10 cellular contexts compared by ENCODE assay signal in the genomic region with DNA sequence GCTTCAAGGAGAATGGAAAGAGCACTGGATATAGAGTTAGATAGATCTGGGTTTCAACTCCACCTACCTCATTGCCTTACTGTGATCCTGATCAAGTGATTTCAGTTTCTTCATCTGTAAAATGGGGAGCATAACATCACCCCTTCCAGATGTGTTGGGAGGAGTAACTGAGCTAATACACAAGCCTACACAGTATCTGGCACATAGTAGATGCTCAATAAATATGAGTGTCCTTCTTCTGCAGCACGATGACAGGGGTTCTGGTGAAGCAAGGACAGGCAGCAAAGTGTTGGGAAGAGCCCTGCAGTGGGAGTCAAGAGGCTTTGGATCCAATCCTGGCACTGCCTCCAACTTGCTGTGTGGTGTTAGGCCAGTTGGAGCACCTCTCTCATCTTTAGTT.
DNase-seq lines count a peak whose midpoint lies in the region; ATAC-seq and TF ChIP-seq lines count a peak whose summit lies in the region.
"Had no signal": no experiment of that assay in that cellular context is flagged by ENCODE, and none has a peak within 500 bp of the region (broad histone marks: within the 10 kb centered on the region; RNA-seq: fewer than 3 reads in every experiment).

No MANE protein-coding gene starts in this region.

- peak overlapping the region; percentile 93 for H3K27ac Mint-ChIP-seq in activated CD8-positive, alpha-beta memory T cell treated with anti-CD3 and anti-CD28 coated beads, Interleukin-2, amount 10 ng/mL, durations not matched to agents 7 days and 5 days
- H3K27ac Mint-ChIP-seq in effector memory CD8-positive, alpha-beta T cell: peak overlapping the region; percentile 94 to 95

- POLR2A ChIA-PET in RWPE1 (lab: Yijun Ruan, JAX; ENCODE audit: low non-redundant PET): no interaction called here

- peaks cover 0 to 6% (median 0%) of the 10 kb centered on the region in 7 donors for H3K27me3 ChIP-seq in spleen (replicated peaks in 1 of 7)
- H3K27me3 ChIP-seq: sigmoid colon had no signal

- H3K4me3 ChIP-seq in spleen: peak overlapping the region in 1 of 8 donors; percentile 60
- H3K4me3 ChIP-seq: sigmoid colon had no signal

- CTCF ChIA-PET in activated CD8-positive, alpha-beta memory T cell treated with anti-CD3 and anti-CD28 coated beads, Interleukin-2, amount 10 ng/mL, durations not matched to agents 7 days and 5 days (lab: Charles Lee): interaction anchor here (0.6 to 4.4 kb wide), 5 partner anchors 12 to 779 kb away, joined by 3 to 29 read pairs (median 8); no protein-coding TSS in a partner anchor
- CTCF ChIA-PET in RWPE1 (lab: Yijun Ruan, JAX): interaction anchor here (0.6 to 1.3 kb wide), 3 partner anchors 144 to 640 kb away, joined by 3 to 4 read pairs (median 3); no protein-coding TSS in a partner anchor

- 87 to 94% (median 91%) methylated on average over 1 of the region's 1 CpG for WGBS in spleen, 5 donors

- no peaks in the 10 kb centered on the region for H3K36me3 ChIP-seq in spleen
- H3K36me3 ChIP-seq: sigmoid colon had no signal

- H3K36me3 Mint-ChIP-seq in activated CD8-positive, alpha-beta memory T cell treated with anti-CD3 and anti-CD28 coated beads, Interleukin-2, amount 10 ng/mL, durations not matched to agents 7 days and 5 days: peaks cover 2% of the 10 kb centered on the region
- H3K36me3 Mint-ChIP-seq in effector memory CD8-positive, alpha-beta T cell (ENCODE audit: insufficient read depth): peaks cover 21% of the 10 kb centered on the region

- ATAC-seq in activated CD8-positive, alpha-beta memory T cell treated with anti-CD3 and anti-CD28 coated beads, Interleukin-2, amount 10 ng/mL, durations not matched to agents 7 days and 5 days: peak; percentile 8
- ATAC-seq in effector memory CD8-positive, alpha-beta T cell (replicated peaks): no peak

- DNase-seq in activated CD8-positive, alpha-beta memory T cell treated with anti-CD3 and anti-CD28 coated beads, Interleukin-2, amount 10 ng/mL, durations not matched to agents 7 days and 5 days: no peak
- DNase-seq in activated CD8-positive, alpha-beta memory T cell treated with anti-CD3 and anti-CD28 coated beads, Interleukin-2, amount 50 U/mL, for 48 hours: no peak
- no peak for DNase-seq in RWPE1 (ENCODE audit: low spot score)
- DNase-seq in effector memory CD8-positive, alpha-beta T cell: no peak
- DNase-seq in spleen: no peak
- no peak for DNase-seq in DMS 273 (lab: John Stamatoyannopoulos, UW; ENCODE audit: unreplicated experiment)
- DNase-seq in DMS153 (lab: John Stamatoyannopoulos, UW): no peak
- DNase-seq in superior temporal gyrus (ENCODE audit: extremely low spot score): no peak
- DNase-seq: NCI-H2029 treated with DMSO at 0.1 percent for 48 hours, sigmoid colon had no signal

- no peak for TF ChIP-seq CTCF in RWPE1 (conservative IDR thresholded peaks at IDR 0.05; ENCODE audit: low read depth)
- TF ChIP-seq CTCF in spleen (IDR thresholded peaks at IDR 0.05 in 8 of 11, conservative IDR thresholded peaks at IDR 0.05 in 3 of 11): no peak

- H3K4me1 Mint-ChIP-seq in activated CD8-positive, alpha-beta memory T cell treated with anti-CD3 and anti-CD28 coated beads, Interleukin-2, amount 10 ng/mL, durations not matched to agents 7 days and 5 days: peaks cover 74% of the 10 kb centered on the region
- H3K4me1 Mint-ChIP-seq in effector memory CD8-positive, alpha-beta T cell (ENCODE audit: low read depth in 2 of 2): peaks cover 78% of the 10 kb centered on the region in 2 donors

- no peaks in the 10 kb centered on the region for H3K9me3 ChIP-seq in spleen
- H3K9me3 ChIP-seq: sigmoid colon had no signal

- intact Hi-C loops in spleen (cut with DNase I; ENCODE audit: low total_unique reads): no loop called here

- TF ChIP-seq POLR2A in spleen (IDR thresholded peaks at IDR 0.05): no peak

- peak overlapping the region; percentile 88 for H3K27ac ChIP-seq in RWPE1
- peak overlapping the region in 6 of 8 donors; percentile 3 to 88 (median 83) for H3K27ac ChIP-seq in spleen
- H3K27ac ChIP-seq: sigmoid colon had no signal

- peak overlapping the region; percentile 66 for H3K4me3 Mint-ChIP-seq in activated CD8-positive, alpha-beta memory T cell treated with anti-CD3 and anti-CD28 coated beads, Interleukin-2, amount 10 ng/mL, durations not matched to agents 7 days and 5 days
- peak overlapping the region; percentile 88 to 91 for H3K4me3 Mint-ChIP-seq in effector memory CD8-positive, alpha-beta T cell

- H3K27me3 Mint-ChIP-seq in activated CD8-positive, alpha-beta memory T cell treated with anti-CD3 and anti-CD28 coated beads, Interleukin-2, amount 10 ng/mL, durations not matched to agents 7 days and 5 days: peaks cover 66% of the 10 kb centered on the region
- H3K27me3 Mint-ChIP-seq in effector memory CD8-positive, alpha-beta T cell: peaks cover 0 to 12% of the 10 kb centered on the region in 2 donors

- H3K9me3 Mint-ChIP-seq in activated CD8-positive, alpha-beta memory T cell treated with anti-CD3 and anti-CD28 coated beads, Interleukin-2, amount 10 ng/mL, durations not matched to agents 7 days and 5 days (ENCODE audit: low read depth): no peaks in the 10 kb centered on the region
- no peaks in the 10 kb centered on the region for H3K9me3 Mint-ChIP-seq in effector memory CD8-positive, alpha-beta T cell

- peaks cover 18 to 80% (median 48%) of the 10 kb centered on the region in 6 donors for H3K4me1 ChIP-seq in spleen
